Comparison of ENCODE assay signal across 10 cellular contexts in genomic region chr4:73021634-73022033, GRCh38. TPM values are rescaled to one million over a fixed set of nuclear protein-coding genes. Genes with fewer than 3 reads are reported as not detected.
DNase-seq lines count a peak whose midpoint lies in the region; ATAC-seq and TF ChIP-seq lines count a peak whose summit lies in the region.
"Had no signal": no experiment of that assay in that cellular context is flagged by ENCODE, and none has a peak within 500 bp of the region (broad histone marks: within the 10 kb centered on the region; RNA-seq: fewer than 3 reads in every experiment).

No MANE protein-coding gene starts in this region.

- TF ChIP-seq CTCF in MM.1S (IDR thresholded peaks at IDR 0.05; ENCODE audit: low read length) (peak; percentile 45), parathyroid adenoma (IDR thresholded peaks at IDR 0.05) (peak; percentile 13), gastrocnemius medialis (IDR thresholded peaks at IDR 0.05 in 4 of 5, conservative IDR thresholded peaks at IDR 0.05 in 1 of 5) (no peak)

- H3K9me3 ChIP-seq in MM.1S (replicated peaks; ENCODE audit: insufficient read depth, low read length), result no peaks in the 10 kb centered on the region
- no peaks in the 10 kb centered on the region for H3K9me3 ChIP-seq in parathyroid adenoma (ENCODE audit: control insufficient read depth, low read length)
- H3K9me3 ChIP-seq in gastrocnemius medialis, result no peaks in the 10 kb centered on the region
- H3K9me3 ChIP-seq: mucosa of descending colon, SJSA1 had no signal

- H4K20me1 ChIP-seq in MM.1S (ENCODE audit: insufficient read depth, low read length), result no peaks in the 10 kb centered on the region

- ATAC-seq in GM21528 (IDR thresholded peaks at IDR 0.05; ENCODE audit: low FRiP score, unreplicated experiment) (peak; percentile 53), gastrocnemius medialis (no peak)
- ATAC-seq: mucosa of descending colon had no signal

- H3F3A ChIP-seq in MM.1S (ENCODE audit: insufficient read depth, low read length), result no peaks in the 10 kb centered on the region

- no peak for TF ChIP-seq POLR2A in gastrocnemius medialis (IDR thresholded peaks at IDR 0.05)

- no peak overlapping the region for H3K27ac ChIP-seq in MM.1S (ENCODE audit: low read length)
- H3K27ac ChIP-seq in parathyroid adenoma, result no peak overlapping the region
- H3K27ac ChIP-seq in gastrocnemius medialis, result no peak overlapping the region
- H3K27ac ChIP-seq: SJSA1 had no signal

- intact Hi-C loops in gastrocnemius medialis (cut with DNase I; ENCODE audit: low total_unique reads), result no loop called here

- DNase-seq in EL, result peak; percentile 58
- DNase-seq in MM.1S, result peak; percentile 26
- DNase-seq in T47D (ENCODE audit: low read depth in 1 of 2, low spot score in 1 of 2), result peak; percentile 23 to 55
- DNase-seq in HK-2 (ENCODE audit: unreplicated experiment), result no peak
- no peak for DNase-seq in gastrocnemius medialis
- no peak for DNase-seq in stimulated activated CD4-positive, alpha-beta T cell treated with anti-CD3 and anti-CD28 coated beads, Interleukin-2, amount 100 ng/mL, for 48 hours

- H3K4me2 ChIP-seq in MM.1S (ENCODE audit: low read depth, low read length) (no peak overlapping the region), parathyroid adenoma (ENCODE audit: low read length) (no peak overlapping the region)

- H3K36me3 ChIP-seq in MM.1S (replicated peaks; ENCODE audit: insufficient read depth, low read length) (no peaks in the 10 kb centered on the region), parathyroid adenoma (ENCODE audit: control insufficient read depth, insufficient read depth, low read length) (no peaks in the 10 kb centered on the region), gastrocnemius medialis (no peaks in the 10 kb centered on the region)
- H3K36me3 ChIP-seq: SJSA1 had no signal

- H3K79me2 ChIP-seq in MM.1S (ENCODE audit: low read length), result no peaks in the 10 kb centered on the region
- no peaks in the 10 kb centered on the region for H3K79me2 ChIP-seq in parathyroid adenoma

- H3K27me3 ChIP-seq in MM.1S (replicated peaks; ENCODE audit: insufficient read depth, low read length), result no peaks in the 10 kb centered on the region
- no peaks in the 10 kb centered on the region for H3K27me3 ChIP-seq in parathyroid adenoma (ENCODE audit: control insufficient read depth, insufficient read depth, low read length)
- H3K27me3 ChIP-seq in gastrocnemius medialis, result no peaks in the 10 kb centered on the region
- H3K27me3 ChIP-seq: SJSA1 had no signal

- H3K9ac ChIP-seq in MM.1S (ENCODE audit: low read length) (no peak overlapping the region), parathyroid adenoma (no peak overlapping the region)

- no peaks in the 10 kb centered on the region for H3K9me2 ChIP-seq in MM.1S (replicated peaks; ENCODE audit: insufficient read depth, low read length)

- H2AFZ ChIP-seq in MM.1S (ENCODE audit: low read length), result no peak overlapping the region
- H2AFZ ChIP-seq in parathyroid adenoma, result no peak overlapping the region

- H3K4me3 ChIP-seq in MM.1S (ENCODE audit: low read length) (no peak overlapping the region), parathyroid adenoma (ENCODE audit: low read depth, low read length) (no peak overlapping the region), gastrocnemius medialis (no peak overlapping the region)
- H3K4me3 ChIP-seq: mucosa of descending colon, SJSA1 had no signal

- H3K4me1 ChIP-seq in MM.1S (ENCODE audit: low read length) (no peaks in the 10 kb centered on the region), parathyroid adenoma (no peaks in the 10 kb centered on the region), gastrocnemius medialis (no peaks in the 10 kb centered on the region)
- H3K4me1 ChIP-seq: SJSA1 had no signal

- in situ Hi-C loops in T47D (cut with HindIII; ENCODE audit: low pct_unique_long_range_greater_than_20kb, low sequenced_read_pairs), result no loop called here
- in situ Hi-C loops in gastrocnemius medialis (cut with MboI; ENCODE audit: low sequenced_read_pairs in 4 of 4), result loop anchor here in 1 of 4 donors (25.0 kb wide), 3 partner anchors 309 to 709 kb away; no protein-coding TSS in a partner anchor

RNA-seq across cellular contexts. Expression of gene COX18, which starts 47.9 kb away (rescaled TPM):
- total RNA-seq in gastrocnemius medialis, result 10 to 100 TPM in 3 of 4 donors, 1 to 10 TPM in 1; 7.4 to 15.0 (median 12.7) TPM

Comparison
In these comparisons a context has a peak if more than half of its experiments do, and no peak if none do; other contexts are left out.
1. DNase-seq: peak in EL (single experiment), MM.1S (single experiment) and T47D (2 of 2); none in HK-2 (single experiment), gastrocnemius medialis (0 of 2) and stimulated activated CD4-positive, alpha-beta T cell treated with anti-CD3 and anti-CD28 coated beads, Interleukin-2, amount 100 ng/mL, for 48 hours (0 of 2).
2. CTCF ChIP-seq: peak in MM.1S (single experiment) and parathyroid adenoma (single experiment); none in gastrocnemius medialis (0 of 5).